13 cellular contexts compared by ENCODE assay signal in genomic region chr12:818733-819132, GRCh38.
DNase-seq lines count a peak whose midpoint lies in the region; ATAC-seq and TF ChIP-seq lines count a peak whose summit lies in the region.
"Had no signal": no experiment of that assay in that cellular context is flagged by ENCODE, and none has a peak within 500 bp of the region (broad histone marks: within the 10 kb centered on the region; RNA-seq: fewer than 3 reads in every experiment).

No MANE protein-coding gene starts in this region.

- intact Hi-C loops in PC-9 (cut with micrococcal nuclease; ENCODE audit: unreplicated experiment) = loop anchor here (5.0 to 10.0 kb wide), 3 partner anchors 274 to 789 kb away; no protein-coding TSS in a partner anchor

- H3K27me3 ChIP-seq in PC-9 (ENCODE audit: insufficient read depth, low read depth) (no peaks in the 10 kb centered on the region), thoracic aorta (replicated peaks; ENCODE audit: insufficient read depth) (no peaks in the 10 kb centered on the region)

- H3K4me1 ChIP-seq in PC-9 (replicated peaks; ENCODE audit: insufficient read depth) (peaks cover 17% of the 10 kb centered on the region), thoracic aorta (ENCODE audit: control insufficient read depth in 1 of 2, low read depth in 2 of 2) (peaks cover 15 to 16% of the 10 kb centered on the region in 2 donors)

- H3K36me3 ChIP-seq in PC-9 (ENCODE audit: low read depth) (peaks cover 19% of the 10 kb centered on the region), thoracic aorta (no peaks in the 10 kb centered on the region)

- POLR2A ChIA-PET in PC-9 (lab: Charles Lee; ENCODE audit: unreplicated experiment) = no interaction called here

- no peak for DNase-seq in activated T-cell treated with anti-CD3 and anti-CD28 coated beads, Interleukin-2, amount 50 U/mL, for 72 hours
- DNase-seq in activated T-cell treated with anti-CD3 and anti-CD28 coated beads, Interleukin-2, amount 50 U/mL, for 4 hours = no peak
- no peak for DNase-seq in PC-9
- DNase-seq in epithelial cell of esophagus (ENCODE audit: low read depth) = peak; percentile 14
- no peak for DNase-seq in thoracic aorta (ENCODE audit: low spot score)
- no peak for DNase-seq in kidney tubule cell (ENCODE audit: low spot score)
- no peak for DNase-seq in NCI-H2171 (lab: John Stamatoyannopoulos, UW)
- DNase-seq: activated naive CD4-positive, alpha-beta T cell treated with Interleukin-2 at 50 U/mL for 16 hours; cortex of kidney; NCI-H1092 treated with DMSO at 0.1 percent for 48 hours had no signal

- H3K27me3 Mint-ChIP-seq in activated T-cell treated with anti-CD3 and anti-CD28 coated beads, Interleukin-2, amount 50 U/mL, for 72 hours (ENCODE audit: low read depth) = no peaks in the 10 kb centered on the region
- no peaks in the 10 kb centered on the region for H3K27me3 Mint-ChIP-seq in activated T-cell treated with anti-CD3 and anti-CD28 coated beads, Interleukin-2, amount 50 U/mL, for 4 hours (ENCODE audit: low read depth)

- no TSS peak for BruUV-seq in PC-9 (replicated peaks; lab: Mats Ljungman, UMichigan)

- H3K4me3 Mint-ChIP-seq in activated T-cell treated with anti-CD3 and anti-CD28 coated beads, Interleukin-2, amount 50 U/mL, for 72 hours = no peak overlapping the region
- no peak overlapping the region for H3K4me3 Mint-ChIP-seq in activated T-cell treated with anti-CD3 and anti-CD28 coated beads, Interleukin-2, amount 50 U/mL, for 4 hours
- H3K4me3 Mint-ChIP-seq: T-helper 1 cell treated with Interleukin-12 subunit alpha and Interleukin-12 subunit beta and Interleukin-4 antibody, amounts not matched to agents 30 μg/mL and 1 μg/mL, for 36 hours had no signal

- H3K27ac ChIP-seq in PC-9 (no peak overlapping the region), thoracic aorta (peak overlapping the region in 1 of 2 donors; percentile 37)

- H3K4me3 ChIP-seq in PC-9 = no peak overlapping the region
- H3K4me3 ChIP-seq in epithelial cell of esophagus (ENCODE audit: low read length) = no peak overlapping the region
- H3K4me3 ChIP-seq in thoracic aorta = peak overlapping the region; percentile 28

- peaks cover 7 to 27% of the 10 kb centered on the region in 2 donors for H3K36me3 Mint-ChIP-seq in activated T-cell treated with anti-CD3 and anti-CD28 coated beads, Interleukin-2, amount 50 U/mL, for 72 hours (ENCODE audit: insufficient read depth in 2 of 2)
- peaks cover 24% of the 10 kb centered on the region for H3K36me3 Mint-ChIP-seq in activated T-cell treated with anti-CD3 and anti-CD28 coated beads, Interleukin-2, amount 50 U/mL, for 4 hours (ENCODE audit: insufficient read depth)

- peaks cover 2 to 5% of the 10 kb centered on the region in 2 donors for H3K9me3 Mint-ChIP-seq in activated T-cell treated with anti-CD3 and anti-CD28 coated beads, Interleukin-2, amount 50 U/mL, for 72 hours
- peaks cover 7% of the 10 kb centered on the region for H3K9me3 Mint-ChIP-seq in activated T-cell treated with anti-CD3 and anti-CD28 coated beads, Interleukin-2, amount 50 U/mL, for 4 hours
- H3K9me3 Mint-ChIP-seq: T-helper 1 cell treated with Interleukin-12 subunit alpha and Interleukin-12 subunit beta and Interleukin-4 antibody, amounts not matched to agents 30 μg/mL and 1 μg/mL, for 36 hours had no signal

- peak; percentile 20; the same call in 1 of the 2 replicates for TF ChIP-seq CTCF in PC-9 (conservative IDR thresholded peaks at IDR 0.05)
- no peak for TF ChIP-seq CTCF in epithelial cell of esophagus (IDR thresholded peaks at IDR 0.05; ENCODE audit: insufficient read depth, low read depth, low read length, missing control alignments)
- peak; percentile 28 for TF ChIP-seq CTCF in thoracic aorta (IDR thresholded peaks at IDR 0.05)

- H3K27ac Mint-ChIP-seq in activated T-cell treated with anti-CD3 and anti-CD28 coated beads, Interleukin-2, amount 50 U/mL, for 72 hours = peak overlapping the region; percentile 70
- H3K27ac Mint-ChIP-seq: T-helper 1 cell treated with Interleukin-12 subunit alpha and Interleukin-12 subunit beta and Interleukin-4 antibody, amounts not matched to agents 30 μg/mL and 1 μg/mL, for 36 hours had no signal

- peaks cover 58% of the 10 kb centered on the region for H3K4me1 Mint-ChIP-seq in activated T-cell treated with anti-CD3 and anti-CD28 coated beads, Interleukin-2, amount 50 U/mL, for 72 hours (ENCODE audit: low read depth)
- peaks cover 55% of the 10 kb centered on the region for H3K4me1 Mint-ChIP-seq in activated T-cell treated with anti-CD3 and anti-CD28 coated beads, Interleukin-2, amount 50 U/mL, for 4 hours (ENCODE audit: low read depth)

- peaks cover 13% of the 10 kb centered on the region; the same call in 1 of the 2 replicates for H3F3A ChIP-seq in PC-9 (ENCODE audit: insufficient read depth, low read depth)

- CTCF ChIA-PET in PC-9 (lab: Charles Lee) = no interaction called here

- no peak overlapping the region for H3K4me2 ChIP-seq in PC-9

- peaks cover 88% of the 10 kb centered on the region for H3K79me2 ChIP-seq in PC-9 (ENCODE audit: low read depth)

- peaks cover 7% of the 10 kb centered on the region; the same call in 1 of the 2 replicates for H3K9me3 ChIP-seq in PC-9 (ENCODE audit: insufficient read depth, low read depth)
- H3K9me3 ChIP-seq in thoracic aorta = peaks cover 9% of the 10 kb centered on the region

- H2AFZ ChIP-seq in PC-9 = no peak overlapping the region

- H4K20me1 ChIP-seq in PC-9 (ENCODE audit: insufficient read depth) = peaks cover 17% of the 10 kb centered on the region

- no peaks in the 10 kb centered on the region for H3K9me2 ChIP-seq in PC-9 (ENCODE audit: insufficient read depth)

- no peak for ATAC-seq in activated T-cell treated with anti-CD3 and anti-CD28 coated beads, Interleukin-2, amount 50 U/mL, for 72 hours (replicated peaks in 1 of 2)
- ATAC-seq in activated T-cell treated with anti-CD3 and anti-CD28 coated beads, Interleukin-2, amount 50 U/mL, for 4 hours = no peak
- no peak for ATAC-seq in thoracic aorta (ENCODE audit: insufficient number of reproducible peaks, low FRiP score, low read depth)
- no peak for ATAC-seq in HG02588 (IDR thresholded peaks at IDR 0.05; ENCODE audit: unreplicated experiment)
- ATAC-seq: Panc1 had no signal
